Comparison of ENCODE assay signal across 1 cellular context in genomic region chr7:32670105-32670504, GRCh38.
TF ChIP-seq lines count a peak whose summit lies in the region.

No MANE protein-coding gene starts in this region.

TF ChIP-seq in HepG2, 621 proteins besides CTCF, POLR2A, EP300 and RAD21 (continued from another document and continues in another):
- TF ChIP-seq TRIM22 (IDR thresholded peaks at IDR 0.05) = no peak
- no peak for TF ChIP-seq ZBTB10 (CRISPR knock-in tag; IDR thresholded peaks at IDR 0.05; ENCODE audit: borderline replicate concordance)
- TF ChIP-seq BRF2 (CRISPR knock-in tag; IDR thresholded peaks at IDR 0.05) = no peak
- TF ChIP-seq ZUFSP (CRISPR knock-in tag; IDR thresholded peaks at IDR 0.05; ENCODE audit: borderline replicate concordance) = no peak
- no peak for TF ChIP-seq ZNF496 (CRISPR knock-in tag; IDR thresholded peaks at IDR 0.05; ENCODE audit: insufficient replicate concordance)
- TF ChIP-seq HOXD1 (CRISPR knock-in tag; IDR thresholded peaks at IDR 0.05) = 0 out of 2 replicates have a peak, but pooled peaks have one; percentile 37
- TF ChIP-seq TBX2 (CRISPR knock-in tag; IDR thresholded peaks at IDR 0.05; ENCODE audit: borderline replicate concordance) = peak; percentile 34; the same call in 1 of the 2 replicates
- TF ChIP-seq ZNF598 (CRISPR knock-in tag; IDR thresholded peaks at IDR 0.05; ENCODE audit: borderline replicate concordance) = no peak
- TF ChIP-seq MLX (CRISPR knock-in tag; IDR thresholded peaks at IDR 0.05) = peak; percentile 58; the same call in 1 of the 2 replicates
- TF ChIP-seq HOXA5 (CRISPR knock-in tag; IDR thresholded peaks at IDR 0.05) = peak; percentile 69; the same call in 1 of the 2 replicates
- TF ChIP-seq SMARCE1 (IDR thresholded peaks at IDR 0.05; ENCODE audit: borderline replicate concordance) = peak; percentile 26; the same call in 1 of the 2 replicates
- TF ChIP-seq CC2D1A (CRISPR knock-in tag; IDR thresholded peaks at IDR 0.05) = no peak
- TF ChIP-seq ZNF33B (CRISPR knock-in tag; IDR thresholded peaks at IDR 0.05) = no peak
- TF ChIP-seq MAZ (IDR thresholded peaks at IDR 0.05; ENCODE audit: borderline replicate concordance, low read depth, low read length) = 0 out of 2 replicates have a peak, but pooled peaks have one; percentile 39
- TF ChIP-seq MAZ (CRISPR knock-in tag; IDR thresholded peaks at IDR 0.05; ENCODE audit: low read depth) = no peak
- peak; percentile 57; the same call in 1 of the 2 replicates for TF ChIP-seq ZNF331 (CRISPR knock-in tag; IDR thresholded peaks at IDR 0.05)
- TF ChIP-seq ZNF256 (CRISPR knock-in tag; conservative IDR thresholded peaks at IDR 0.05) = no peak
- no peak for TF ChIP-seq ZBTB7A (CRISPR knock-in tag; IDR thresholded peaks at IDR 0.05)
- TF ChIP-seq TRAFD1 (CRISPR knock-in tag; IDR thresholded peaks at IDR 0.05; ENCODE audit: borderline replicate concordance) = no peak
- TF ChIP-seq ZNF850 (CRISPR knock-in tag; conservative IDR thresholded peaks at IDR 0.05) = no peak
- TF ChIP-seq ZNF781 (CRISPR knock-in tag; IDR thresholded peaks at IDR 0.05; ENCODE audit: borderline replicate concordance, not compliant biosample characterization) = no peak
- TF ChIP-seq ZNF652 (CRISPR knock-in tag; IDR thresholded peaks at IDR 0.05; ENCODE audit: borderline replicate concordance, low read depth) = no peak
- no peak for TF ChIP-seq PRPF4 (IDR thresholded peaks at IDR 0.05; ENCODE audit: low read depth, low read length, poor library complexity, severe bottlenecking)
- TF ChIP-seq THAP7 (CRISPR knock-in tag; IDR thresholded peaks at IDR 0.05) = no peak
- TF ChIP-seq ZNF644 (CRISPR knock-in tag; IDR thresholded peaks at IDR 0.05; ENCODE audit: low read depth) = peak; percentile 62; the same call in 1 of the 2 replicates
- peak; percentile 87 for TF ChIP-seq HOMEZ (CRISPR knock-in tag; IDR thresholded peaks at IDR 0.05; ENCODE audit: low read depth)
- no peak for TF ChIP-seq ZNF570 (CRISPR knock-in tag; IDR thresholded peaks at IDR 0.05; ENCODE audit: borderline replicate concordance)
- no peak for TF ChIP-seq HNRNPH1 (optimal IDR thresholded peaks at IDR 0.05; ENCODE audit: low read depth, low read length)
- no peak for TF ChIP-seq ZFY (CRISPR knock-in tag; IDR thresholded peaks at IDR 0.05)
- no peak for TF ChIP-seq SPEN (CRISPR knock-in tag; IDR thresholded peaks at IDR 0.05; ENCODE audit: low read depth)
- peak; percentile 66 for TF ChIP-seq SKI (IDR thresholded peaks at IDR 0.05; ENCODE audit: partially characterized antibody)
- no peak for TF ChIP-seq THAP9 (CRISPR knock-in tag; IDR thresholded peaks at IDR 0.05; ENCODE audit: borderline replicate concordance)
- TF ChIP-seq ZC3H13 (CRISPR knock-in tag; IDR thresholded peaks at IDR 0.05) = no peak
- peak; percentile 90 for TF ChIP-seq ZNF614 (CRISPR knock-in tag; IDR thresholded peaks at IDR 0.05; ENCODE audit: borderline replicate concordance)
- TF ChIP-seq TEF (CRISPR knock-in tag; IDR thresholded peaks at IDR 0.05) = no peak
- no peak for TF ChIP-seq E2F2 (CRISPR knock-in tag; IDR thresholded peaks at IDR 0.05; ENCODE audit: borderline replicate concordance)
- no peak for TF ChIP-seq TOE1 (CRISPR knock-in tag; IDR thresholded peaks at IDR 0.05)
- TF ChIP-seq ZFYVE20 (CRISPR knock-in tag; IDR thresholded peaks at IDR 0.05; ENCODE audit: borderline replicate concordance, low read depth) = no peak
- TF ChIP-seq TEAD2 (CRISPR knock-in tag; IDR thresholded peaks at IDR 0.05) = no peak
- peak in 1 of 2 experiments; percentile 83; a peak in 2 of 4 replicates for TF ChIP-seq ATF4 (CRISPR knock-in tag; IDR thresholded peaks at IDR 0.05)
- no peak for TF ChIP-seq KLF9 (CRISPR knock-in tag; IDR thresholded peaks at IDR 0.05; ENCODE audit: low read depth)
- no peak for TF ChIP-seq PRMT3 (CRISPR knock-in tag; IDR thresholded peaks at IDR 0.05; ENCODE audit: borderline replicate concordance, low read depth)
- TF ChIP-seq SMC3 (IDR thresholded peaks at IDR 0.05; ENCODE audit: low read length) = no peak; the same call in 1 of the 2 replicates
- no peak for TF ChIP-seq ZMAT5 (CRISPR knock-in tag; IDR thresholded peaks at IDR 0.05; ENCODE audit: borderline replicate concordance, low read depth)
- TF ChIP-seq NCOR1 (IDR thresholded peaks at IDR 0.05; ENCODE audit: borderline replicate concordance, low read length) = peak; percentile 84
- no peak for TF ChIP-seq TBP (CRISPR knock-in tag; IDR thresholded peaks at IDR 0.05)
